8 cellular contexts compared by ENCODE assay signal in the genomic region with DNA sequence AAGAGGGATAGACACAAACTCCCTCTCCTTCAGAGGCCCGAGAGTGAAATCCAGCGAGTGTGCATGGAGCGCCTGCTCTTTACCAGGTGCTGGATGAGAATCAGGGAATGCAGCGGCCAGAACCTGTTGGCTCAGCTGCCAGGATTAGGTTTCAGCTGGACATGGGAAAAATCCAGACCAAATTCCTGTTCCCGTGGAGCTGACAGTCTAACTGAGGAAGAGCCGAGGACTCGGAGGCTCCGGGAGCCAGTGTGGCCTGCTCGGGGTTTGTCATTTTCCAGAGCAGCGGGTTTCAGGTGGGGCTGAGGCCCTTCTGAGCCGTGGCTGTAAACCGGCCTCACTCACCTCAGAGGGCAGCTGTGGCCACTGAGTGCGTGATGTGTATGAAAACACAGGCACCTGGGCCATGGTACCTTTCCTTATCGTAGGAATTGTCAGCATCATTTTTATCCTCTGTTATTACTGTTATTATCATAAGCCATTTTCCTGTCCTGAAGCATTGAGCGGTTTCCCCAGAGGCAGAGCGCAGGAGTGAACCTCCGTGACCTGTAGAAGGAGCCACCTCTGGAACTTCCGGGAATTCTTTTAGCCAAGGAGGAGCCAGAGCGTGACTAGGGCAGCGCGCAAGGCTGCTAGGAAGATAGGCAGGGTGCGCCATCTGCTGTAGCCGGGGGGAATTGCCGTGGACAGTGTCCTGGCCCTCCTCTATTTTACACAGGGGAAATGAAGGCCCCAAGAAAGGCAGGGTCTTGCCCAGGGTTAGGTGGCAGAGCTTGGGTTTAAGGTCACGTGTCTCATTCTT. TPM values are rescaled to one million over a fixed set of nuclear protein-coding genes. Genes with fewer than 3 reads are reported as not detected.
DNase-seq lines count a peak whose midpoint lies in the region; ATAC-seq and TF ChIP-seq lines count a peak whose summit lies in the region.

No MANE protein-coding gene starts in this region.

- intact Hi-C loops in mammary epithelial cell (cut with micrococcal nuclease), result loop anchor here (1.0 to 5.0 kb wide), 11 partner anchors 33 to 392 kb away; a partner anchor contains a TSS
- intact Hi-C loops in spleen (cut with DNase I; ENCODE audit: low total_unique reads), result loop anchor here (5.0 to 10.0 kb wide), 4 partner anchors 85 to 395 kb away; a partner anchor contains a TSS

- peak overlapping the region; percentile 96 for H2AFZ ChIP-seq in mammary epithelial cell (ENCODE audit: low read depth, low read length)

- TSS peak; percentile 79 for BruUV-seq in mammary epithelial cell (replicated peaks; lab: Mats Ljungman, UMichigan)

- in situ Hi-C loops in mammary epithelial cell (cut with MboI; ENCODE audit: low sequenced_read_pairs in 2 of 2), result loop anchor here (10.0 to 25.0 kb wide), 3 partner anchors 225 to 397 kb away; a partner anchor contains a TSS

- H3K4me1 ChIP-seq in mammary epithelial cell (ENCODE audit: insufficient read depth, low read length), result peaks cover 17% of the 10 kb centered on the region
- H3K4me1 ChIP-seq in spleen, result peaks cover 18 to 53% (median 35%) of the 10 kb centered on the region in 6 donors

- WGBS in mammary epithelial cell (ENCODE audit: low coverage, missing lambda C conversion rate), result 10% methylated on average over 24 of the region's 25 CpGs
- 35 to 41% (median 38%) methylated on average over 25 of the region's 25 CpGs for WGBS in spleen, 5 donors

- no peaks in the 10 kb centered on the region for H4K20me1 ChIP-seq in mammary epithelial cell (ENCODE audit: insufficient read depth, low read length)

- H3K27ac ChIP-seq in mammary epithelial cell (ENCODE audit: insufficient read depth, low read depth, low read length), result peak overlapping the region; percentile 79
- H3K27ac ChIP-seq in spleen, result peak overlapping the region in 7 of 8 donors; percentile 62 to 82 (median 78)

- CTCF ChIA-PET in mammary epithelial cell (lab: Charles Lee; ENCODE audit: low non-redundant PET), result interaction anchor here (0.6 to 1.4 kb wide), 3 partner anchors 72 to 142 kb away, joined by 3 to 5 read pairs (median 4); no protein-coding TSS in a partner anchor

- ATAC-seq in HG03066 (IDR thresholded peaks at IDR 0.05; ENCODE audit: low read depth, unreplicated experiment) (peak; percentile 68), HG02884 (IDR thresholded peaks at IDR 0.05; ENCODE audit: unreplicated experiment) (no peak)

- no peaks in the 10 kb centered on the region for H3K36me3 ChIP-seq in mammary epithelial cell (ENCODE audit: insufficient read depth, low read length)
- peaks cover 0 to 31% (median 15%) of the 10 kb centered on the region in 6 donors for H3K36me3 ChIP-seq in spleen

- H3K79me2 ChIP-seq in mammary epithelial cell (ENCODE audit: insufficient read depth, low read length), result no peaks in the 10 kb centered on the region

- no peak for TF ChIP-seq POLR2A in spleen (IDR thresholded peaks at IDR 0.05)

- TF ChIP-seq CTCF in GM12875 (IDR thresholded peaks at IDR 0.05; ENCODE audit: borderline replicate concordance, insufficient read depth, low read depth, low read length), result peak; percentile 96
- TF ChIP-seq CTCF in WI38 (IDR thresholded peaks at IDR 0.05; ENCODE audit: low read depth, low read length), result peak; percentile 99
- TF ChIP-seq CTCF in mammary epithelial cell (conservative IDR thresholded peaks at IDR 0.05 in 1 of 2, IDR thresholded peaks at IDR 0.05 in 1 of 2; ENCODE audit: extremely low read depth in 1 of 2, insufficient read depth in 1 of 2, low read depth in 1 of 2, low read length in 2 of 2), result peak; percentile 99 to 100
- TF ChIP-seq CTCF in spleen (IDR thresholded peaks at IDR 0.05 in 8 of 11, conservative IDR thresholded peaks at IDR 0.05 in 3 of 11), result peak; percentile 84 to 99 (median 96)

- peak overlapping the region; percentile 79 for H3K4me2 ChIP-seq in mammary epithelial cell (ENCODE audit: insufficient read depth, low read depth, low read length)

- peak overlapping the region; percentile 73 for H3K9ac ChIP-seq in mammary epithelial cell (ENCODE audit: insufficient read depth, low read length)

- H3K4me3 ChIP-seq in GM12875 (ENCODE audit: low read depth, low read length) (no peak overlapping the region), WI38 (ENCODE audit: low read depth, low read length) (no peak overlapping the region), mammary epithelial cell (replicated peaks in 1 of 3; ENCODE audit: insufficient read depth in 1 of 3, low read depth in 2 of 3, low read length in 3 of 3) (peak overlapping the region in 1 of 3 experiments; percentile 38), spleen (peak overlapping the region in 3 of 8 donors; percentile 5 to 49 (median 17))

- peak; percentile 84 for DNase-seq in NCI-H2171 (lab: John Stamatoyannopoulos, UW)
- DNase-seq in mammary epithelial cell, result peak; percentile 83
- DNase-seq in inferior parietal cortex (ENCODE audit: extremely low spot score), result peak; percentile 92
- DNase-seq in spleen, result peak; percentile 94

- H3K9me3 ChIP-seq in mammary epithelial cell (replicated peaks; ENCODE audit: insufficient read depth, low read length) (no peaks in the 10 kb centered on the region), spleen (peaks cover 0 to 6% (median 0%) of the 10 kb centered on the region in 8 donors)

- dilution Hi-C loops in mammary epithelial cell (cut with HindIII; ENCODE audit: low sequenced_read_pairs), result no loop called here

- H3K27me3 ChIP-seq in mammary epithelial cell (ENCODE audit: insufficient read depth, low read length) (no peaks in the 10 kb centered on the region), spleen (replicated peaks in 1 of 7) (no peaks in the 10 kb centered on the region)

RNA-seq across cellular contexts. Expression of a gene that starts 27.3 kb away (rescaled TPM):
- total RNA-seq in mammary epithelial cell (10 to 100 TPM; 13.7 to 15.2 TPM), spleen (10 to 100 TPM; 37.5 to 82.6 (median 47.6) TPM)
- polyA plus RNA-seq in mammary epithelial cell (9.7 TPM), spleen (10 to 100 TPM; 64.6 to 82.1 (median 74.9) TPM)
- 10.6 TPM for polyA minus RNA-seq in mammary epithelial cell

RNA-seq across cellular contexts. Expression of a gene that starts 41.8 kb away (rescaled TPM):
- total RNA-seq in mammary epithelial cell (10 to 100 TPM in 1 of 2 donors, 1 to 10 TPM in 1; 4.2 to 10.5 TPM), spleen (10 to 100 TPM; 18.8 to 30.4 (median 21.0) TPM)
- polyA plus RNA-seq in mammary epithelial cell (23.0 TPM), spleen (10 to 100 TPM; 14.8 to 25.0 (median 24.1) TPM)
- 9.3 TPM for polyA minus RNA-seq in mammary epithelial cell
